8 cellular contexts compared by ENCODE assay signal in the genomic region with DNA sequence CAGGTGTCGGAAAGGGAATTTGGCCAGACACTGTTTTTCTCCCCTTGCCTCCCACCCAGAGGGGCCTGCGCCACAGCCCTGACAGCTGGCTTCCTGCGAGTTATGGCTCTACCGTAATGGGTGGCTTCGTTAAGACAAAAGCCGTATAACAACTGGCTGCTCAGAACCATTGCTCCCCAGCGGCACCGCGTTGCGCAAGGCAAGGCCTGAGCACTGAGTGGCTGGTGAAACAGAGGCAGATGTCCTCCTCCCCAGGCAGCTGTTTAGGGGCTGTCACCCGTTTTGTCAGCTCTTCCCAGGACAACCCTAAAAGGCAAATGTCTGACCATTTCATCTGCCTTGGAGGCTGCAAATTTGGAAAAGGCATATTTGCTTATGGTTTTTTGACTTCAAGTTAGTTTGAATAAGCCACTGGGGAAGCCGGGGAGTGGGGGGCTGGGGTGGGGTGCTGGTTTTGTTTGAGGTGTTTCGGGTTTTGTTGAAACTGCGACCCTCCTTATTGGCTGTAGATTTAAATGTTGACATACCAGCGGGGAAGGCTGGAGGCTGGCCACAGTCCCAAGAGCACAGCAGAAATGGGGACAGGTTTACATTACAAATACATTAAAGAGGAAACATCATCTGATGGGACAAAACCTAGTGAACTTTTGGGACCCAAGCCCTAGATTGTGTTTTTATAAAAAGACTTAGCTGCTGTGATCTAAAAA. TPM values are rescaled to one million over a fixed set of nuclear protein-coding genes. Genes with fewer than 3 reads are reported as not detected.
DNase-seq lines count a peak whose midpoint lies in the region; ATAC-seq lines count a peak whose summit lies in the region.

No MANE protein-coding gene starts in this region.

- peak overlapping the region; percentile 88 for H3K4me3 ChIP-seq in CD8-positive, alpha-beta memory T cell (ENCODE audit: low read length)
- peak overlapping the region; percentile 49; the same call in 1 of the 2 replicates for H3K4me3 ChIP-seq in iPS-18c (ENCODE audit: insufficient read depth, low read depth, low read length)

- H3K9me3 ChIP-seq in CD8-positive, alpha-beta memory T cell (ENCODE audit: low read length), result no peaks in the 10 kb centered on the region
- no peaks in the 10 kb centered on the region for H3K9me3 ChIP-seq in iPS-18c (ENCODE audit: control insufficient read depth, insufficient read depth, low read length)

- POLR2A ChIA-PET in CD8-positive, alpha-beta memory T cell (lab: Charles Lee), result interaction anchor here (0.6 to 2.9 kb wide), 10 partner anchors 8 to 1684 kb away, joined by 3 to 21 read pairs (median 4); a partner anchor contains a TSS

- peak overlapping the region; percentile 86 for H3K27ac ChIP-seq in CD8-positive, alpha-beta memory T cell (ENCODE audit: low read depth, low read length)

- H3K36me3 Mint-ChIP-seq in CD8-positive, alpha-beta memory T cell, result peaks cover 12 to 39% (median 16%) of the 10 kb centered on the region in 3 donors

- peaks cover 48 to 53% (median 51%) of the 10 kb centered on the region in 3 donors for H3K4me1 Mint-ChIP-seq in CD8-positive, alpha-beta memory T cell

- peak in 3 of 5 donors; percentile 39 to 89 (median 69) for DNase-seq in CD8-positive, alpha-beta memory T cell
- DNase-seq in NCI-H2081 treated with DMSO at 0.1 percent for 48 hours (lab: John Stamatoyannopoulos, UW) (peak; percentile 22), SW 1271 (lab: John Stamatoyannopoulos, UW) (no peak)
- DNase-seq in activated T-helper 9 cell treated with anti-CD3 and anti-CD28 coated beads, Interleukin-2, amount 50 U/mL, for 16 hours (ENCODE audit: low read depth), result peak; percentile 37
- peak; percentile 73 for DNase-seq in stimulated activated CD8-positive, alpha-beta memory T cell treated with anti-CD3 and anti-CD28 coated beads, Interleukin-4, amount 100 ng/mL, for 48 hours

- no peaks in the 10 kb centered on the region for H3K27me3 ChIP-seq in CD8-positive, alpha-beta memory T cell (ENCODE audit: insufficient read depth, low read length, poor library complexity, severe bottlenecking)

- peak overlapping the region; percentile 96 to 100 (median 100) for H3K4me3 Mint-ChIP-seq in CD8-positive, alpha-beta memory T cell

- peaks cover 0 to 11% of the 10 kb centered on the region in 2 donors for H3K27me3 Mint-ChIP-seq in CD8-positive, alpha-beta memory T cell

- peaks cover 47% of the 10 kb centered on the region for H3K4me1 ChIP-seq in CD8-positive, alpha-beta memory T cell (ENCODE audit: insufficient read depth, low read length)

- peaks cover 0 to 4% (median 0%) of the 10 kb centered on the region in 5 donors for H3K9me3 Mint-ChIP-seq in CD8-positive, alpha-beta memory T cell

- ATAC-seq in HG02678 (IDR thresholded peaks at IDR 0.05; ENCODE audit: unreplicated experiment) (no peak), GM18870 (IDR thresholded peaks at IDR 0.05; ENCODE audit: unreplicated experiment) (no peak)

- H3K36me3 ChIP-seq in CD8-positive, alpha-beta memory T cell (ENCODE audit: insufficient read depth, low read length), result peaks cover 6% of the 10 kb centered on the region

- H3K27ac Mint-ChIP-seq in CD8-positive, alpha-beta memory T cell, result peak overlapping the region; percentile 96 to 100 (median 100)

- CTCF ChIA-PET in CD8-positive, alpha-beta memory T cell (lab: Charles Lee), result interaction anchor here (0.7 to 5.5 kb wide), 9 partner anchors 10 to 248 kb away, joined by 3 to 25 read pairs (median 4); a partner anchor contains a TSS

RNA-seq across cellular contexts. Expression of a gene that starts 0.7 kb away (rescaled TPM):
- 10 to 100 TPM; 63.0 to 69.2 TPM for total RNA-seq in CD8-positive, alpha-beta memory T cell
- 202 TPM for polyA plus RNA-seq in CD8-positive, alpha-beta memory T cell

Comparison
In these comparisons a context has a peak if more than half of its experiments do, and no peak if none do; other contexts are left out.
1. DNase-seq: peak in CD8-positive, alpha-beta memory T cell (3 of 5), NCI-H2081 treated with DMSO at 0.1 percent for 48 hours (single experiment), activated T-helper 9 cell treated with anti-CD3 and anti-CD28 coated beads, Interleukin-2, amount 50 U/mL, for 16 hours (single experiment) and stimulated activated CD8-positive, alpha-beta memory T cell treated with anti-CD3 and anti-CD28 coated beads, Interleukin-4, amount 100 ng/mL, for 48 hours (single experiment); none in SW 1271 (0 of 2).